11 cellular contexts compared by ENCODE assay signal in the genomic region with DNA sequence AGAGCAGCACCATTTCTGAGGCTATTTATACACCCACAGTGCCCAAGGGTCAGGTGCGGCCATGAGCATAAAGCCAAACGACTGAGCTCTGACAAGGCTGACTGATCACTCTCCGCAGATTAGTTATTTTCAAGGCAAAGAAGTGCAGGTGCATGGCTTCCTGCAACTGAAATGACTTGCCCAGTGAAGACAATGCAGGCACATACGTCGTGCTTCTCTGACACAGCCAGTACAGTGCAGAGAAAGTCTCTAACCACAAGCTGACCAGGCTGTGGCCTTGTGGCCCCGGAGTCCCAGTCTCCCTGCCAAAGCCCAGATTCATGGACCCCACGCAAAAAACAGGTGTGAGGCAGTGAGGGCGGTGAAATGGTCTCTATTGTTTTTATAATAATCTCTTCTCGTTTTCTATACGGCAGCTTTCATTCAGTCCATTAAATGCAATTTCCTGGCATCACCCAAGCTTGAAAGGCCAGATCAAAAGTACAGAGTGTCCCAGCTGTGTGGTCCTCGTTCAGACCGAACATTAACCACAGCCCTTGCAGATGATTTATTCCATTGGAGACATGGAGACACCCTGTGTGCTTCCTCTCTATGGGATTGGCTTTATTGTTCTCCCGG.
A peak's percentile ranks its signal among the peaks of the same experiment; 100 is the strongest.
DNase-seq lines count a peak whose midpoint lies in the region; ATAC-seq and TF ChIP-seq lines count a peak whose summit lies in the region.
"Had no signal": no experiment of that assay in that cellular context is flagged by ENCODE, and none has a peak within 500 bp of the region (broad histone marks: within the 10 kb centered on the region; RNA-seq: fewer than 3 reads in every experiment).

No MANE protein-coding gene starts in this region.

- TF ChIP-seq POLR2A in Raji (IDR thresholded peaks at IDR 0.05; ENCODE audit: insufficient read depth, low read depth, low read length) (peak; percentile 38; the same call in 1 of the 2 replicates), sigmoid colon (IDR thresholded peaks at IDR 0.05) (no peak)

- TF ChIP-seq CTCF in CD14-positive monocyte (IDR thresholded peaks at IDR 0.05): no peak
- no peak for TF ChIP-seq CTCF in sigmoid colon (IDR thresholded peaks at IDR 0.05)

- peak overlapping the region; percentile 89 to 97 (median 92) for H3K27ac Mint-ChIP-seq in CD14-positive monocyte

- peaks cover 0 to 1% of the 10 kb centered on the region in 2 donors for H3K36me3 Mint-ChIP-seq in CD14-positive monocyte

- no peak overlapping the region for H3K27ac ChIP-seq in sigmoid colon

- H3K4me3 ChIP-seq in sigmoid colon: no peak overlapping the region
- H3K4me3 ChIP-seq: stomach had no signal

- no peaks in the 10 kb centered on the region for H3K27me3 ChIP-seq in sigmoid colon
- H3K27me3 ChIP-seq: stomach had no signal

- peak; percentile 92 for ATAC-seq in GM19351 (IDR thresholded peaks at IDR 0.05; ENCODE audit: unreplicated experiment)
- peak; percentile 94 for ATAC-seq in HG03108 (IDR thresholded peaks at IDR 0.05; ENCODE audit: unreplicated experiment)
- ATAC-seq: left lobe of liver had no signal

- H3K27me3 Mint-ChIP-seq in CD14-positive monocyte (ENCODE audit: low read depth in 3 of 3): peaks cover 0 to 1% (median 0%) of the 10 kb centered on the region in 3 donors

- peaks cover 0 to 16% (median 5%) of the 10 kb centered on the region in 4 donors for H3K4me1 ChIP-seq in sigmoid colon

- intact Hi-C loops in CD14-positive monocyte (cut with micrococcal nuclease): loop anchor here (5.0 to 10.0 kb wide), 5 partner anchors 33 to 310 kb away; no protein-coding TSS in a partner anchor
- intact Hi-C loops in sigmoid colon (cut with DNase I): no loop called here

- peak in 1 of 4 donors; percentile 35 for TF ChIP-seq EP300 in sigmoid colon (IDR thresholded peaks at IDR 0.05)

- H3K4me3 Mint-ChIP-seq in CD14-positive monocyte: no peak overlapping the region

- H3K4me1 Mint-ChIP-seq in CD14-positive monocyte: peaks cover 55% of the 10 kb centered on the region

- no peaks in the 10 kb centered on the region for H3K36me3 ChIP-seq in sigmoid colon
- H3K36me3 ChIP-seq: stomach had no signal

- H3K9me3 ChIP-seq in sigmoid colon: no peaks in the 10 kb centered on the region
- H3K9me3 ChIP-seq: stomach had no signal

- no peaks in the 10 kb centered on the region for H3K9me3 Mint-ChIP-seq in CD14-positive monocyte

- 50 to 71% methylated on average over 13 of the region's 13 CpGs for WGBS in sigmoid colon, 2 donors

- no peak for DNase-seq in CD14-positive monocyte (ENCODE audit: low spot score)
- DNase-seq in sigmoid colon: no peak
- no peak for DNase-seq in activated effector memory CD4-positive, alpha-beta T cell treated with anti-CD3 and anti-CD28 coated beads, Interleukin-2, amount 50 U/mL, for 16 hours
- DNase-seq in AG20443 (ENCODE audit: low spot score): no peak
- DNase-seq in HUDEP-2 (lab: John Stamatoyannopoulos, UW; ENCODE audit: unreplicated experiment in 76 of 76): no peak
- DNase-seq: DND-41, stomach had no signal
